In genomic region chr3:127074900-127075360, GRCh38 we compare ENCODE assay signal across 8 cellular contexts.
DNase-seq lines count a peak whose midpoint lies in the region; ATAC-seq and TF ChIP-seq lines count a peak whose summit lies in the region.

No MANE protein-coding gene starts in this region.

- H3K27ac ChIP-seq in KMS-11 (peak overlapping the region; percentile 57), right lobe of liver (no peak overlapping the region), testis (no peak overlapping the region)

- H3K4me1 ChIP-seq in KMS-11 (ENCODE audit: low read depth, poor library complexity, severe bottlenecking) = peaks cover 23% of the 10 kb centered on the region
- no peaks in the 10 kb centered on the region for H3K4me1 ChIP-seq in right lobe of liver
- H3K4me1 ChIP-seq in testis = peaks cover 6% of the 10 kb centered on the region

- no peaks in the 10 kb centered on the region for H3K36me3 ChIP-seq in KMS-11 (ENCODE audit: insufficient read depth)
- no peaks in the 10 kb centered on the region for H3K36me3 ChIP-seq in right lobe of liver
- H3K36me3 ChIP-seq in testis (ENCODE audit: low read depth, missing control alignments) = no peaks in the 10 kb centered on the region

- ATAC-seq in GM21786 (IDR thresholded peaks at IDR 0.05; ENCODE audit: unreplicated experiment) = peak; percentile 83
- peak in 3 of 4 donors; percentile 12 to 37 (median 22) for ATAC-seq in right lobe of liver

- intact Hi-C loops in right lobe of liver (cut with DNase I) = no loop called here
- intact Hi-C loops in testis (cut with DNase I; ENCODE audit: low total_unique reads) = no loop called here

- TF ChIP-seq POLR2A in right lobe of liver (IDR thresholded peaks at IDR 0.05) = no peak
- TF ChIP-seq POLR2A in testis (IDR thresholded peaks at IDR 0.05) = no peak

- no peak overlapping the region for H3K9ac ChIP-seq in KMS-11

- no peaks in the 10 kb centered on the region for H3K79me2 ChIP-seq in KMS-11 (ENCODE audit: insufficient read depth, low read depth)

- H3K27me3 ChIP-seq in KMS-11 (ENCODE audit: insufficient read depth, low read depth) (no peaks in the 10 kb centered on the region), right lobe of liver (no peaks in the 10 kb centered on the region), testis (no peaks in the 10 kb centered on the region)

- H3K4me3 ChIP-seq in KMS-11 (IDR thresholded peaks at IDR 0.05; ENCODE audit: insufficient read depth, low read depth, low read length) = no peak overlapping the region
- H3K4me3 ChIP-seq in right lobe of liver = no peak overlapping the region
- H3K4me3 ChIP-seq in testis = no peak overlapping the region

- H3K9me3 ChIP-seq in right lobe of liver (no peaks in the 10 kb centered on the region), testis (no peaks in the 10 kb centered on the region)

- DNase-seq in NCI-H187 (lab: John Stamatoyannopoulos, UW) (peak; percentile 8 to 30), NCI-H187 treated with DMSO at 0.1 percent for 48 hours (lab: John Stamatoyannopoulos, UW) (no peak), amniotic epithelial cell (ENCODE audit: low read depth) (peak; percentile 14), right lobe of liver (peak in 2 of 3 donors; percentile 22 to 32), testis (no peak), midbrain (lab: John Stamatoyannopoulos, UW) (no peak)

- no CpG with 5 or more reads among the region's 4 CpGs for WGBS in right lobe of liver (ENCODE audit: insufficient coverage, low coverage, low lambda C conversion rate, missing lambda C conversion rate)
- 50 to 80% methylated on average over 1 to 4 of the region's 4 CpGs for WGBS in testis, 2 donors

- no peaks in the 10 kb centered on the region for H4K20me1 ChIP-seq in KMS-11 (ENCODE audit: insufficient read depth)

- peak overlapping the region; percentile 44; the same call in 1 of the 2 replicates for H2AFZ ChIP-seq in KMS-11 (ENCODE audit: low read depth)

- H3K4me2 ChIP-seq in KMS-11 = peak overlapping the region; percentile 25; the same call in 1 of the 2 replicates

- TF ChIP-seq CTCF in KMS-11 (conservative IDR thresholded peaks at IDR 0.05; ENCODE audit: low read depth, low read length) (no peak), right lobe of liver (IDR thresholded peaks at IDR 0.05) (no peak), testis (IDR thresholded peaks at IDR 0.05) (no peak)

Comparison
In these comparisons a context has a peak if more than half of its experiments do, and no peak if none do; other contexts are left out.
1. DNase-seq: peak in NCI-H187 (2 of 2), amniotic epithelial cell (single experiment) and right lobe of liver (2 of 3); none in NCI-H187 treated with DMSO at 0.1 percent for 48 hours (single experiment), testis (single experiment) and midbrain (single experiment).